ENCODE assay signal across 7 cellular contexts in genomic region chr14:96391293-96392118, GRCh38.
A peak's percentile ranks its signal among the peaks of the same experiment; 100 is the strongest.
DNase-seq lines count a peak whose midpoint lies in the region; ATAC-seq and TF ChIP-seq lines count a peak whose summit lies in the region.

No MANE protein-coding gene starts in this region.

- H3K4me3 ChIP-seq in astrocyte of the cerebellum (ENCODE audit: low read depth, low read length) (peak overlapping the region; percentile 75), retinal pigment epithelial cell (ENCODE audit: low read length) (peak overlapping the region; percentile 67)

- peaks cover 9% of the 10 kb centered on the region for H3K27me3 Mint-ChIP-seq in T-helper 2 cell treated with Interferon-gamma antibody and Interleukin-4, amounts not matched to agents 5 μg/mL and 100 μg/mL, for 36 hours (ENCODE audit: low read depth)

- in situ Hi-C loops in astrocyte of the cerebellum (cut with HindIII; ENCODE audit: low sequenced_read_pairs) = no loop called here

- peak overlapping the region; percentile 88 for H3K4me3 Mint-ChIP-seq in T-helper 2 cell treated with Interferon-gamma antibody and Interleukin-4, amounts not matched to agents 5 μg/mL and 100 μg/mL, for 36 hours

- peak; percentile 64 for TF ChIP-seq POLR2A in GM18505 (IDR thresholded peaks at IDR 0.05; ENCODE audit: borderline replicate concordance, extremely low read depth, insufficient read depth, insufficient read length)

- H3K4me1 Mint-ChIP-seq in T-helper 2 cell treated with Interferon-gamma antibody and Interleukin-4, amounts not matched to agents 5 μg/mL and 100 μg/mL, for 36 hours (ENCODE audit: low read depth) = peaks cover 9% of the 10 kb centered on the region

- no peaks in the 10 kb centered on the region for H3K36me3 Mint-ChIP-seq in T-helper 2 cell treated with Interferon-gamma antibody and Interleukin-4, amounts not matched to agents 5 μg/mL and 100 μg/mL, for 36 hours (ENCODE audit: low read depth)

- DNase-seq in NCI-H187 treated with DMSO at 0.1 percent for 48 hours (lab: John Stamatoyannopoulos, UW) (peak; percentile 84), astrocyte of the cerebellum (ENCODE audit: low read depth) (peak; percentile 83), hypothalamus (lab: John Stamatoyannopoulos, UW) (peak; percentile 53 to 99 (median 95)), retinal pigment epithelial cell (ENCODE audit: low read depth) (peak; percentile 79)
- peak; percentile 99 for DNase-seq in T-helper 2 cell treated with Interferon-gamma antibody and Interleukin-4, amounts not matched to agents 5 μg/mL and 100 μg/mL, for 36 hours (ENCODE audit: low spot score)

- H3K9me3 Mint-ChIP-seq in T-helper 2 cell treated with Interferon-gamma antibody and Interleukin-4, amounts not matched to agents 5 μg/mL and 100 μg/mL, for 36 hours = no peaks in the 10 kb centered on the region

- ATAC-seq in GM18505 (IDR thresholded peaks at IDR 0.05; ENCODE audit: unreplicated experiment) (peak; percentile 90), HG02970 (IDR thresholded peaks at IDR 0.05; ENCODE audit: low FRiP score, unreplicated experiment) (peak; percentile 93)

- H3K27ac Mint-ChIP-seq in T-helper 2 cell treated with Interferon-gamma antibody and Interleukin-4, amounts not matched to agents 5 μg/mL and 100 μg/mL, for 36 hours = peak overlapping the region; percentile 67

- no peak for TF ChIP-seq CTCF in astrocyte of the cerebellum (IDR thresholded peaks at IDR 0.05; ENCODE audit: low read depth, low read length, missing control alignments)
- no peak for TF ChIP-seq CTCF in retinal pigment epithelial cell (conservative IDR thresholded peaks at IDR 0.05; ENCODE audit: low read depth, low read length)

Comparison
In these comparisons a context has a peak if more than half of its experiments do, and no peak if none do; other contexts are left out.
1. Peak in every context shown above with its lines: DNase-seq, ATAC-seq and H3K4me3 ChIP-seq.